In the genomic region with DNA sequence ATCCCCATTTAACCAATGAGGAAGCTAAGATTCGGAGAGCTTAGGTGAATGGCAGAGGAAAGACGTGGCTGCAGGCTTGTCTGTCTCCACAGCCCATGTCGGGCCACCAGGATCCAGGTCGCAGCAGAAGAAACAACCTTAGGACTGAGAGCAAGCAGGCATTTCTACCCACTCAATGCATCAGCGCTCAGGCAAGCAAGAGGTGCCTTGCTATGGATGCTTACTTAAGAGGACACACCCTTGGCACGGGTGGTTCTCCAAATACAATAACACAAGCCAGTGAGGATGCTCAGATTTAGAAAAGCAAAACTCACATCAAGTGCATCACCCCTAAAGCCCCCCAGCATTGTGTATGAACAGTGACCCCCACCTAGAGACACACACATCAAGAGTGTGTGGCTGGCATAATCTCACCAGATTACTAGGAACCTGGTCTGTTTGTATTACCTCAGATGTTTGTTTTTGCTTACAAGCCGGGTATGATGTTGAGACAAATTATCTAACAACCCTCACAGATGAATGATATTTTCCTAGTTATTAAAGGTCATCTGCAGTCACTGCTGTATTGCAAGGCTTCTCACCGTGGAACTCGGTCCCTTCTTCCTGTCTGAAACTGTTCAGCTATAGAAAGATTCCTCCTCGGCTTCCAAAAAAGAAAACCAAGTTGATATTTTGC, we compare ENCODE assay signal across 14 cellular contexts. TPM values are rescaled to one million over a fixed set of nuclear protein-coding genes. Genes with fewer than 3 reads are reported as not detected.
DNase-seq lines count a peak whose midpoint lies in the region; ATAC-seq, FAIRE-seq and TF ChIP-seq lines count a peak whose summit lies in the region.
"Had no signal": no experiment of that assay in that cellular context is flagged by ENCODE, and none has a peak within 500 bp of the region (broad histone marks: within the 10 kb centered on the region; RNA-seq: fewer than 3 reads in every experiment).

No MANE protein-coding gene starts in this region.

- DNase-seq in HT1080 (ENCODE audit: low read depth) (peak; percentile 32), breast epithelium (ENCODE audit: low spot score in 2 of 2) (no peak), cardiac septum (ENCODE audit: low spot score) (peak; percentile 67), retinal pigment epithelial cell (ENCODE audit: low read depth) (no peak), HTR-8/SVneo (ENCODE audit: insufficient read length, low spot score) (no peak), middle frontal gyrus (ENCODE audit: extremely low spot score, low spot score) (no peak)
- no peak for DNase-seq in CD8-positive, alpha-beta memory T cell
- DNase-seq: DND-41, erythroblast, mesendoderm, pancreas, WERI-Rb-1 had no signal

- TF ChIP-seq CTCF in breast epithelium (IDR thresholded peaks at IDR 0.05) (no peak), retinal pigment epithelial cell (conservative IDR thresholded peaks at IDR 0.05; ENCODE audit: low read depth, low read length) (no peak)

- H3K9me3 ChIP-seq in breast epithelium: no peaks in the 10 kb centered on the region
- no peaks in the 10 kb centered on the region for H3K9me3 ChIP-seq in CD8-positive, alpha-beta memory T cell (ENCODE audit: low read length)
- H3K9me3 ChIP-seq: pancreas had no signal

- H3K4me3 ChIP-seq in breast epithelium: no peak overlapping the region
- H3K4me3 ChIP-seq in retinal pigment epithelial cell (ENCODE audit: low read length): peak overlapping the region; percentile 25
- H3K4me3 ChIP-seq in CD8-positive, alpha-beta memory T cell (ENCODE audit: low read length): no peak overlapping the region
- H3K4me3 ChIP-seq: pancreas had no signal

- ATAC-seq in GM21723 (IDR thresholded peaks at IDR 0.05; ENCODE audit: unreplicated experiment): no peak

- peaks cover 0 to 3% (median 0%) of the 10 kb centered on the region in 3 donors for H3K4me1 Mint-ChIP-seq in CD8-positive, alpha-beta memory T cell

- H3K27me3 ChIP-seq in breast epithelium: no peaks in the 10 kb centered on the region
- no peaks in the 10 kb centered on the region for H3K27me3 ChIP-seq in CD8-positive, alpha-beta memory T cell (ENCODE audit: insufficient read depth, low read length, poor library complexity, severe bottlenecking)
- H3K27me3 ChIP-seq: pancreas had no signal

- H3K36me3 Mint-ChIP-seq in CD8-positive, alpha-beta memory T cell: no peaks in the 10 kb centered on the region
- H3K36me3 Mint-ChIP-seq: type B pancreatic cell had no signal

- peaks cover 5 to 13% of the 10 kb centered on the region in 2 donors for H3K4me1 ChIP-seq in breast epithelium
- no peaks in the 10 kb centered on the region for H3K4me1 ChIP-seq in CD8-positive, alpha-beta memory T cell (ENCODE audit: insufficient read depth, low read length)
- H3K4me1 ChIP-seq: pancreas had no signal

- no peaks in the 10 kb centered on the region for H3K9me3 Mint-ChIP-seq in CD8-positive, alpha-beta memory T cell

- FAIRE-seq in HTR-8/SVneo (lab: Jason Lieb, UNC): no peak
- FAIRE-seq: pancreas had no signal

- intact Hi-C loops in breast epithelium (cut with DNase I; ENCODE audit: low total_unique reads) (no loop called here), cardiac septum (cut with DNase I) (no loop called here)

- TF ChIP-seq POLR2A in breast epithelium (IDR thresholded peaks at IDR 0.05): no peak

- peak overlapping the region in 1 of 8 donors; percentile 9 for H3K27ac Mint-ChIP-seq in CD8-positive, alpha-beta memory T cell
- H3K27ac Mint-ChIP-seq: type B pancreatic cell had no signal

- POLR2A ChIA-PET in CD8-positive, alpha-beta memory T cell (lab: Charles Lee): no interaction called here

- H3K36me3 ChIP-seq in breast epithelium: no peaks in the 10 kb centered on the region
- H3K36me3 ChIP-seq in CD8-positive, alpha-beta memory T cell (ENCODE audit: insufficient read depth, low read length): no peaks in the 10 kb centered on the region
- H3K36me3 ChIP-seq: pancreas, WERI-Rb-1 had no signal

- peak overlapping the region; percentile 78 to 80 for H3K27ac ChIP-seq in breast epithelium
- no peak overlapping the region for H3K27ac ChIP-seq in CD8-positive, alpha-beta memory T cell (ENCODE audit: low read depth, low read length)
- H3K27ac ChIP-seq: WERI-Rb-1 had no signal

- CTCF ChIA-PET in CD8-positive, alpha-beta memory T cell (lab: Charles Lee): no interaction called here

- no peak overlapping the region for H3K4me3 Mint-ChIP-seq in CD8-positive, alpha-beta memory T cell
- H3K4me3 Mint-ChIP-seq: type B pancreatic cell had no signal

- H3K27me3 Mint-ChIP-seq in CD8-positive, alpha-beta memory T cell: peaks cover 0 to 7% of the 10 kb centered on the region in 2 donors
- H3K27me3 Mint-ChIP-seq: type B pancreatic cell had no signal

RNA-seq across cellular contexts. Expression of gene NPAS2, which starts 34.2 kb away (rescaled TPM):
- 41.2 and 63.1 TPM in 2 replicates for total RNA-seq in HT1080 (2014; rRNA removed; shearing (Covaris generic))
- 115 and 128 TPM in 2 replicates for polyA plus RNA-seq in HT1080 (2015; cell fraction: cytosol; rRNA removed)
- polyA plus RNA-seq in HT1080 (2015; cell fraction: nucleus; rRNA removed): 113 and 127 TPM in 2 replicates
- 10 to 100 TPM in 2 of 3 donors, 1 to 10 TPM in 1; 6.2 to 42.3 (median 22.5) TPM for total RNA-seq in breast epithelium
- total RNA-seq in cardiac septum: 54.0 TPM
- 1 to 10 TPM in 1 of 2 experiments, under 1 TPM in 1; 0.75 to 1.8 TPM for total RNA-seq in CD8-positive, alpha-beta memory T cell
- polyA plus RNA-seq in CD8-positive, alpha-beta memory T cell: 1.1 TPM

Comparison
In these comparisons a context has a peak if more than half of its experiments do, and no peak if none do; other contexts are left out.
1. DNase-seq: peak in HT1080 (single experiment) and cardiac septum (single experiment); none in breast epithelium (0 of 2), retinal pigment epithelial cell (single experiment), HTR-8/SVneo (single experiment), middle frontal gyrus (single experiment) and CD8-positive, alpha-beta memory T cell (0 of 5).